Comparison of ENCODE assay signal across 8 cellular contexts in genomic region chr5:154071799-154072781, GRCh38. TPM values are rescaled to one million over a fixed set of nuclear protein-coding genes. Genes with fewer than 3 reads are reported as not detected.
DNase-seq lines count a peak whose midpoint lies in the region; ATAC-seq, FAIRE-seq and TF ChIP-seq lines count a peak whose summit lies in the region.

No MANE protein-coding gene starts in this region.

- peak overlapping the region; percentile 73 for H3K27ac Mint-ChIP-seq in activated T-cell treated with anti-CD3 and anti-CD28 coated beads, Interleukin-2, amount 50 U/mL, for 24 hours
- H3K27ac Mint-ChIP-seq in neural crest cell (ENCODE audit: unreplicated experiment) = no peak overlapping the region

- CTCF ChIA-PET in PC-9 (lab: Charles Lee) = interaction anchor here (0.6 to 1.5 kb wide), 21 partner anchors 13 to 568 kb away, joined by 3 to 11 read pairs (median 4); no protein-coding TSS in a partner anchor

- H3K4me3 ChIP-seq in PC-9 = no peak overlapping the region
- H3K4me3 ChIP-seq in fibroblast of lung (replicated peaks in 1 of 4; ENCODE audit: control extremely low read depth in 1 of 4, insufficient read depth in 1 of 4, low read depth in 3 of 4, low read length in 4 of 4) = no peak overlapping the region

- peaks cover 20% of the 10 kb centered on the region for H3K4me1 ChIP-seq in PC-9 (replicated peaks; ENCODE audit: insufficient read depth)
- H3K4me1 ChIP-seq in fibroblast of lung (ENCODE audit: control insufficient read depth, extremely low read depth, insufficient read depth, low read length) = no peaks in the 10 kb centered on the region

- H3K27me3 ChIP-seq in PC-9 (ENCODE audit: insufficient read depth, low read depth) (no peaks in the 10 kb centered on the region), fibroblast of lung (ENCODE audit: control insufficient read depth, insufficient read depth, low read length) (peaks cover 2% of the 10 kb centered on the region)

- H3K79me2 ChIP-seq in PC-9 (ENCODE audit: low read depth) (no peaks in the 10 kb centered on the region), fibroblast of lung (ENCODE audit: control insufficient read depth, insufficient read depth, low read length) (no peaks in the 10 kb centered on the region)

- H3K9me3 ChIP-seq in PC-9 (ENCODE audit: insufficient read depth, low read depth) (no peaks in the 10 kb centered on the region), fibroblast of lung (ENCODE audit: control insufficient read depth, insufficient read depth, low read depth, low read length) (no peaks in the 10 kb centered on the region)

- H3K4me2 ChIP-seq in PC-9 = peak overlapping the region; percentile 56; the same call in 1 of the 2 replicates
- peak overlapping the region; percentile 81 for H3K4me2 ChIP-seq in fibroblast of lung (ENCODE audit: extremely low read depth, insufficient read depth, low read length)

- no peaks in the 10 kb centered on the region for H3K36me3 Mint-ChIP-seq in activated T-cell treated with anti-CD3 and anti-CD28 coated beads, Interleukin-2, amount 50 U/mL, for 24 hours (ENCODE audit: low read depth)
- no peaks in the 10 kb centered on the region for H3K36me3 Mint-ChIP-seq in neural crest cell (ENCODE audit: low read depth)

- peak; percentile 71 for DNase-seq in DMS79 treated with DMSO at 0.1 percent for 48 hours (lab: John Stamatoyannopoulos, UW)
- DNase-seq in HTR-8/SVneo (ENCODE audit: insufficient read length, low spot score) = peak; percentile 81
- DNase-seq in PC-9 = peak; percentile 44 to 81
- DNase-seq in activated T-cell treated with anti-CD3 and anti-CD28 coated beads, Interleukin-2, amount 50 U/mL, for 24 hours = peak; percentile 90
- peak; percentile 50 to 72 for DNase-seq in fibroblast of lung (ENCODE audit: low read depth in 2 of 2)
- DNase-seq in neural crest cell (ENCODE audit: low read depth, low spot score) = peak; percentile 87
- DNase-seq in stimulated activated naive CD8-positive, alpha-beta T cell treated with anti-CD3 and anti-CD28 coated beads, Interleukin-15, Interleukin-2, amounts not matched to agents 100 U/mL and 50 U/mL, for 24 hours = peak; percentile 86

- no TSS peak for BruUV-seq in PC-9 (replicated peaks; lab: Mats Ljungman, UMichigan)

- FAIRE-seq in HTR-8/SVneo (lab: Jason Lieb, UNC) = peak; percentile 80

- peaks cover 32% of the 10 kb centered on the region for H3K4me1 Mint-ChIP-seq in activated T-cell treated with anti-CD3 and anti-CD28 coated beads, Interleukin-2, amount 50 U/mL, for 24 hours (ENCODE audit: low read depth)
- peaks cover 22% of the 10 kb centered on the region for H3K4me1 Mint-ChIP-seq in neural crest cell

- no peaks in the 10 kb centered on the region for H3K27me3 Mint-ChIP-seq in activated T-cell treated with anti-CD3 and anti-CD28 coated beads, Interleukin-2, amount 50 U/mL, for 24 hours
- no peaks in the 10 kb centered on the region for H3K27me3 Mint-ChIP-seq in neural crest cell (ENCODE audit: low read depth)

- intact Hi-C loops in PC-9 (cut with micrococcal nuclease; ENCODE audit: unreplicated experiment) = loop anchor here (1.0 to 5.0 kb wide), 9 partner anchors 18 to 568 kb away; no protein-coding TSS in a partner anchor

- no peak overlapping the region for H3K4me3 Mint-ChIP-seq in activated T-cell treated with anti-CD3 and anti-CD28 coated beads, Interleukin-2, amount 50 U/mL, for 24 hours
- no peak overlapping the region for H3K4me3 Mint-ChIP-seq in neural crest cell

- H3K27ac ChIP-seq in PC-9 = no peak overlapping the region
- H3K27ac ChIP-seq in fibroblast of lung (ENCODE audit: insufficient read depth, low read length) = no peak overlapping the region

- POLR2A ChIA-PET in PC-9 (lab: Charles Lee; ENCODE audit: unreplicated experiment) = interaction anchor here (0.6 kb wide), 1 partner anchor 149 kb away, joined by 9 read pairs; no protein-coding TSS in a partner anchor

- peak; percentile 97 for ATAC-seq in GM21526 (IDR thresholded peaks at IDR 0.05; ENCODE audit: low FRiP score, unreplicated experiment)
- ATAC-seq in stimulated activated naive CD8-positive, alpha-beta T cell treated with anti-CD3 and anti-CD28 coated beads, Interleukin-15, Interleukin-2, amounts not matched to agents 100 U/mL and 50 U/mL, for 24 hours = peak; percentile 78

- peaks cover under 1% of the 10 kb centered on the region; the same call in 1 of the 2 replicates for H3F3A ChIP-seq in PC-9 (ENCODE audit: insufficient read depth, low read depth)

- peak overlapping the region; percentile 45; the same call in 1 of the 2 replicates for H2AFZ ChIP-seq in PC-9
- peak overlapping the region; percentile 61 for H2AFZ ChIP-seq in fibroblast of lung (ENCODE audit: low read length)

- 0 out of 2 replicates have a peak, but pooled peaks cover 2% of the 10 kb centered on the region for H3K9me2 ChIP-seq in PC-9 (ENCODE audit: insufficient read depth)

- TF ChIP-seq CTCF in PC-9 (conservative IDR thresholded peaks at IDR 0.05) (peak; percentile 99), fibroblast of lung (conservative IDR thresholded peaks at IDR 0.05 in 1 of 2, IDR thresholded peaks at IDR 0.05 in 1 of 2; ENCODE audit: low read depth in 1 of 2, low read length in 2 of 2) (peak; percentile 92 to 96), neural crest cell (conservative IDR thresholded peaks at IDR 0.05) (peak; percentile 96)

- H3K9ac ChIP-seq in fibroblast of lung (ENCODE audit: insufficient read depth, low read length) = no peak overlapping the region

- H4K20me1 ChIP-seq in PC-9 (ENCODE audit: insufficient read depth) (no peaks in the 10 kb centered on the region), fibroblast of lung (ENCODE audit: control insufficient read depth, extremely low read depth, insufficient read depth, low read length) (no peaks in the 10 kb centered on the region)

- no peaks in the 10 kb centered on the region for H3K9me3 Mint-ChIP-seq in activated T-cell treated with anti-CD3 and anti-CD28 coated beads, Interleukin-2, amount 50 U/mL, for 24 hours
- H3K9me3 Mint-ChIP-seq in neural crest cell = no peaks in the 10 kb centered on the region

- H3K36me3 ChIP-seq in PC-9 (ENCODE audit: low read depth) (no peaks in the 10 kb centered on the region), fibroblast of lung (ENCODE audit: control insufficient read depth, insufficient read depth, low read length) (no peaks in the 10 kb centered on the region)

RNA-seq across cellular contexts. Expression of gene MFAP3, which starts 33.3 kb away (rescaled TPM):
- total RNA-seq in PC-9 (2021) (24.4 and 29.3 TPM in 2 replicates), fibroblast of lung (63.3 and 65.2 TPM in 2 replicates), neural crest cell (38.2 and 39.0 TPM in 2 replicates)
- 37.7 and 62.2 TPM in 2 replicates for polyA plus RNA-seq in fibroblast of lung
- polyA plus RNA-seq in fibroblast of lung (2012) = 13.7 and 26.0 TPM in 2 replicates
- 6.3 and 26.6 TPM in 2 replicates for polyA minus RNA-seq in fibroblast of lung (ENCODE audit: low replicate concordance)

RNA-seq across cellular contexts. Expression of gene FAM114A2, which starts 33.4 kb away (rescaled TPM):
- total RNA-seq in PC-9 (2021) (17.1 and 18.9 TPM in 2 replicates), fibroblast of lung (33.9 and 34.2 TPM in 2 replicates), neural crest cell (23.5 and 32.4 TPM in 2 replicates)
- 23.4 and 28.0 TPM in 2 replicates for polyA plus RNA-seq in fibroblast of lung
- 20.7 and 24.1 TPM in 2 replicates for polyA plus RNA-seq in fibroblast of lung (2012)
- polyA minus RNA-seq in fibroblast of lung (ENCODE audit: low replicate concordance) = 5.9 and 8.2 TPM in 2 replicates
